In the genomic region with DNA sequence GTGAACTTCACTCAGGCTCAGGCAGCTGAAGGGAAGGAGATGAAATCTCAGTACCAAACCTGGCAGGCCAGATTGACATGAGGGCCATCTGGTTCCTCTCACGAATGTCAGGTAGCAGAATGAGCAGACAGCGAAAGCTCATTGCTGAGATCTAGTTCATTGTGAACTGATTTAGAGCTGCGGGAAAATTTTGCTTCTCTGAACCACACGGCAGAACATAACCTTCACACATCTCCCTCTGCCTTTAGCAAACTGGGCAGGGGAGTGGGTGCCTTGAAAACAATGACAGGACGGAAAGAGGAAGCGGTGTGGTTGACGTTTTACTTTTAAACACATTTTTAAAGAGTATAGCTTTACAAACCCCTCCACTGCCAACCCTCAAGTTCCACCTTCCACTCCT, we compare ENCODE assay signal across 11 cellular contexts. TPM values are rescaled to one million over a fixed set of nuclear protein-coding genes. Genes with fewer than 3 reads are reported as not detected.
DNase-seq lines count a peak whose midpoint lies in the region; ATAC-seq and TF ChIP-seq lines count a peak whose summit lies in the region.
"Had no signal": no experiment of that assay in that cellular context is flagged by ENCODE, and none has a peak within 500 bp of the region (broad histone marks: within the 10 kb centered on the region; RNA-seq: fewer than 3 reads in every experiment).

No MANE protein-coding gene starts in this region.

- H3K9me3 Mint-ChIP-seq in activated CD4-positive, alpha-beta T cell treated with anti-CD3 and anti-CD28 coated beads, Interleukin-2, amount 10 ng/mL, durations not matched to agents 24 days and 14 days = no peaks in the 10 kb centered on the region
- no peaks in the 10 kb centered on the region for H3K9me3 Mint-ChIP-seq in activated T-helper 17 cell treated with anti-CD3 and anti-CD28 coated beads, Interleukin-2, amount 50 U/mL, for 72 hours
- H3K9me3 Mint-ChIP-seq in progenitor cell of endocrine pancreas (ENCODE audit: low read depth) = no peaks in the 10 kb centered on the region

- no peaks in the 10 kb centered on the region for H3K9me3 ChIP-seq in Peyer's patch

- no peak overlapping the region for H3K27ac ChIP-seq in Peyer's patch
- H3K27ac ChIP-seq: epithelial cell of prostate had no signal

- no peak for TF ChIP-seq CTCF in progenitor cell of endocrine pancreas (IDR thresholded peaks at IDR 0.05; ENCODE audit: unreplicated experiment)
- no peak for TF ChIP-seq CTCF in Peyer's patch (IDR thresholded peaks at IDR 0.05)

- no peaks in the 10 kb centered on the region for H3K27me3 ChIP-seq in Peyer's patch

- H3K4me3 ChIP-seq in Peyer's patch = no peak overlapping the region

- no peak for TF ChIP-seq POLR2A in Peyer's patch (IDR thresholded peaks at IDR 0.05)

- peak; percentile 65 for DNase-seq in activated CD4-positive, alpha-beta T cell treated with anti-CD3 and anti-CD28 coated beads, Interleukin-2, amount 10 ng/mL, durations not matched to agents 24 days and 14 days
- no peak for DNase-seq in activated CD4-positive, alpha-beta T cell treated with anti-CD3 and anti-CD28 coated beads for 4 hours
- DNase-seq in progenitor cell of endocrine pancreas (ENCODE audit: low spot score, unreplicated experiment) (no peak), NCI-H1436 (lab: John Stamatoyannopoulos, UW) (no peak), Peyer's patch (no peak)
- DNase-seq in activated CD8-positive, alpha-beta memory T cell treated with anti-CD3 and anti-CD28 coated beads for 24 hours = no peak
- DNase-seq: H7, posterior cingulate gyrus had no signal

- no peak overlapping the region for H3K27ac Mint-ChIP-seq in activated CD4-positive, alpha-beta T cell treated with anti-CD3 and anti-CD28 coated beads, Interleukin-2, amount 10 ng/mL, durations not matched to agents 24 days and 14 days
- no peak overlapping the region for H3K27ac Mint-ChIP-seq in activated T-helper 17 cell treated with anti-CD3 and anti-CD28 coated beads, Interleukin-2, amount 50 U/mL, for 72 hours
- H3K27ac Mint-ChIP-seq in progenitor cell of endocrine pancreas = peak overlapping the region; percentile 35

- no peaks in the 10 kb centered on the region for H3K36me3 Mint-ChIP-seq in activated CD4-positive, alpha-beta T cell treated with anti-CD3 and anti-CD28 coated beads, Interleukin-2, amount 10 ng/mL, durations not matched to agents 24 days and 14 days (ENCODE audit: low read depth)
- no peaks in the 10 kb centered on the region for H3K36me3 Mint-ChIP-seq in activated T-helper 17 cell treated with anti-CD3 and anti-CD28 coated beads, Interleukin-2, amount 50 U/mL, for 72 hours (ENCODE audit: low read depth)
- no peaks in the 10 kb centered on the region for H3K36me3 Mint-ChIP-seq in progenitor cell of endocrine pancreas (ENCODE audit: insufficient read depth)

- H3K36me3 ChIP-seq in Peyer's patch = no peaks in the 10 kb centered on the region

- ATAC-seq in HG03025 (IDR thresholded peaks at IDR 0.05; ENCODE audit: low FRiP score, unreplicated experiment) = peak; percentile 57
- peak; percentile 28 for ATAC-seq in activated T-helper 17 cell treated with anti-CD3 and anti-CD28 coated beads, Interleukin-2, amount 50 U/mL, for 72 hours (replicated peaks)

- no peaks in the 10 kb centered on the region for H3K4me1 ChIP-seq in Peyer's patch

- H3K4me1 Mint-ChIP-seq in activated CD4-positive, alpha-beta T cell treated with anti-CD3 and anti-CD28 coated beads, Interleukin-2, amount 10 ng/mL, durations not matched to agents 24 days and 14 days = peaks cover 8% of the 10 kb centered on the region
- H3K4me1 Mint-ChIP-seq in activated T-helper 17 cell treated with anti-CD3 and anti-CD28 coated beads, Interleukin-2, amount 50 U/mL, for 72 hours = no peaks in the 10 kb centered on the region
- no peaks in the 10 kb centered on the region for H3K4me1 Mint-ChIP-seq in progenitor cell of endocrine pancreas (ENCODE audit: low read depth)

- intact Hi-C loops in activated CD4-positive, alpha-beta T cell treated with anti-CD3 and anti-CD28 coated beads, Interleukin-2, amount 10 ng/mL, durations not matched to agents 24 days and 14 days (cut with micrococcal nuclease) = no loop called here

- peaks cover 52% of the 10 kb centered on the region for H3K27me3 Mint-ChIP-seq in activated CD4-positive, alpha-beta T cell treated with anti-CD3 and anti-CD28 coated beads, Interleukin-2, amount 10 ng/mL, durations not matched to agents 24 days and 14 days
- peaks cover 19% of the 10 kb centered on the region for H3K27me3 Mint-ChIP-seq in activated T-helper 17 cell treated with anti-CD3 and anti-CD28 coated beads, Interleukin-2, amount 50 U/mL, for 72 hours
- H3K27me3 Mint-ChIP-seq in progenitor cell of endocrine pancreas = peaks cover 67% of the 10 kb centered on the region

- H3K4me3 Mint-ChIP-seq in activated CD4-positive, alpha-beta T cell treated with anti-CD3 and anti-CD28 coated beads, Interleukin-2, amount 10 ng/mL, durations not matched to agents 24 days and 14 days = no peak overlapping the region
- peak overlapping the region; percentile 53 for H3K4me3 Mint-ChIP-seq in activated T-helper 17 cell treated with anti-CD3 and anti-CD28 coated beads, Interleukin-2, amount 50 U/mL, for 72 hours
- no peak overlapping the region for H3K4me3 Mint-ChIP-seq in progenitor cell of endocrine pancreas (ENCODE audit: low read depth)

RNA-seq across cellular contexts. Expression of a gene that starts 26.2 kb away (rescaled TPM):
- total RNA-seq in activated CD4-positive, alpha-beta T cell treated with anti-CD3 and anti-CD28 coated beads, Interleukin-2, amount 10 ng/mL, durations not matched to agents 24 days and 14 days = 210 and 234 TPM in 2 replicates
- 100 to 1,000 TPM; 202 to 437 TPM for total RNA-seq in activated T-helper 17 cell treated with anti-CD3 and anti-CD28 coated beads, Interleukin-2, amount 50 U/mL, for 72 hours
- 104 and 123 TPM in 2 replicates for total RNA-seq in progenitor cell of endocrine pancreas
- 100 to 1,000 TPM; 152 to 781 (median 264) TPM for total RNA-seq in Peyer's patch
